1 cellular context compared by ENCODE assay signal in genomic region chr3:19946291-19946831, GRCh38.
TF ChIP-seq lines count a peak whose summit lies in the region.

No MANE protein-coding gene starts in this region.

TF ChIP-seq in K562, 482 proteins besides CTCF, POLR2A, EP300 and RAD21 (continued from another document and continues in another):
- no peak for TF ChIP-seq DNMT1 (IDR thresholded peaks at IDR 0.05)
- no peak for TF ChIP-seq HOXB6 (CRISPR knock-in tag; IDR thresholded peaks at IDR 0.05; ENCODE audit: borderline replicate concordance)
- no peak; the same call in 1 of the 2 replicates for TF ChIP-seq ESRRA (IDR thresholded peaks at IDR 0.05; ENCODE audit: borderline replicate concordance, low read depth)
- TF ChIP-seq EHMT2 (IDR thresholded peaks at IDR 0.05) = 0 out of 2 replicates have a peak, but pooled peaks have one; percentile 31
- no peak for TF ChIP-seq ZZZ3 (IDR thresholded peaks at IDR 0.05)
- TF ChIP-seq MGA (IDR thresholded peaks at IDR 0.05) = no peak
- TF ChIP-seq ZBTB2 (IDR thresholded peaks at IDR 0.05) = no peak
- peak; percentile 86 for TF ChIP-seq TAF7 (tag; IDR thresholded peaks at IDR 0.05)
- no peak for TF ChIP-seq CAMTA2 (CRISPR knock-in tag; conservative IDR thresholded peaks at IDR 0.05)
- TF ChIP-seq RFX1 (IDR thresholded peaks at IDR 0.05) = no peak
- no peak for TF ChIP-seq ZNF639 (CRISPR knock-in tag; conservative IDR thresholded peaks at IDR 0.05 in 1 of 2, IDR thresholded peaks at IDR 0.05 in 1 of 2)
- TF ChIP-seq SMARCE1 (IDR thresholded peaks at IDR 0.05) = peak; percentile 61; the same call in 1 of the 2 replicates
- peak; percentile 72; the same call in 1 of the 2 replicates for TF ChIP-seq ZNF589 (CRISPR knock-in tag; IDR thresholded peaks at IDR 0.05; ENCODE audit: low read depth)
- TF ChIP-seq ZNF134 (CRISPR knock-in tag; conservative IDR thresholded peaks at IDR 0.05) = 0 out of 2 replicates have a peak, but pooled peaks have one; percentile 32
- peak; percentile 44; the same call in 1 of the 2 replicates for TF ChIP-seq ZSCAN32 (CRISPR knock-in tag; IDR thresholded peaks at IDR 0.05)
- 0 out of 2 replicates have a peak, but pooled peaks have one; percentile 20 for TF ChIP-seq ATF3 (IDR thresholded peaks at IDR 0.05)
- no peak; the same call in 1 of the 2 replicates for TF ChIP-seq ATF3 (CRISPR knock-in tag; conservative IDR thresholded peaks at IDR 0.05)
- 0 out of 2 replicates have a peak, but pooled peaks have one; percentile 85 for TF ChIP-seq ARID3B (CRISPR knock-in tag; IDR thresholded peaks at IDR 0.05; ENCODE audit: borderline replicate concordance)
- 0 out of 2 replicates have a peak, but pooled peaks have one; percentile 14 for TF ChIP-seq ZNF551 (CRISPR knock-in tag; IDR thresholded peaks at IDR 0.05)
- TF ChIP-seq MCM3 (IDR thresholded peaks at IDR 0.05) = no peak
- no peak for TF ChIP-seq SMARCC2 (IDR thresholded peaks at IDR 0.05; ENCODE audit: low read depth)
- peak; percentile 77; the same call in 1 of the 2 replicates for TF ChIP-seq ZNF586 (CRISPR knock-in tag; conservative IDR thresholded peaks at IDR 0.05)
- TF ChIP-seq CBFB (CRISPR knock-in tag; IDR thresholded peaks at IDR 0.05) = no peak
- no peak for TF ChIP-seq RBM15 (IDR thresholded peaks at IDR 0.05; ENCODE audit: insufficient read depth, low read length)
- TF ChIP-seq RFX7 (CRISPR knock-in tag; IDR thresholded peaks at IDR 0.05) = no peak
- no peak for TF ChIP-seq CHD2 (IDR thresholded peaks at IDR 0.05; ENCODE audit: low read depth, low read length)
- TF ChIP-seq ZKSCAN8 (CRISPR knock-in tag; IDR thresholded peaks at IDR 0.05) = 0 out of 2 replicates have a peak, but pooled peaks have one; percentile 74
- 0 out of 2 replicates have a peak, but pooled peaks have one; percentile 26 for TF ChIP-seq ZNF23 (CRISPR knock-in tag; IDR thresholded peaks at IDR 0.05)
- peak; percentile 84; the same call in 1 of the 2 replicates for TF ChIP-seq NR2F6 (CRISPR knock-in tag; IDR thresholded peaks at IDR 0.05)
- no peak for TF ChIP-seq NRF1 (conservative IDR thresholded peaks at IDR 0.05 in 1 of 2, IDR thresholded peaks at IDR 0.05 in 1 of 2)
- peak; percentile 28; the same call in 1 of the 2 replicates for TF ChIP-seq MEF2A (IDR thresholded peaks at IDR 0.05; ENCODE audit: control insufficient read depth, low read depth, low read length)
- no peak for TF ChIP-seq SMARCA5 (IDR thresholded peaks at IDR 0.05)
- no peak for TF ChIP-seq MXI1 (IDR thresholded peaks at IDR 0.05; ENCODE audit: low read depth, low read length)
- no peak for TF ChIP-seq HMG20B (CRISPR knock-in tag; IDR thresholded peaks at IDR 0.05)
- TF ChIP-seq RBM17 (IDR thresholded peaks at IDR 0.05; ENCODE audit: borderline replicate concordance, low read depth, low read length) = no peak
- no peak for TF ChIP-seq HNRNPH1 (optimal IDR thresholded peaks at IDR 0.05; ENCODE audit: low read depth, low read length)
- peak; percentile 65; the same call in 1 of the 2 replicates for TF ChIP-seq RREB1 (CRISPR knock-in tag; IDR thresholded peaks at IDR 0.05)
- TF ChIP-seq RFX5 (IDR thresholded peaks at IDR 0.05; ENCODE audit: low read depth, low read length) = no peak
